2 cellular contexts compared by ENCODE assay signal in genomic region chr19:39819786-39820185, GRCh38.
A peak's percentile ranks its signal among the peaks of the same experiment; 100 is the strongest.
TF ChIP-seq lines count a peak whose summit lies in the region.

No MANE protein-coding gene starts in this region.

TF ChIP-seq in HepG2, 621 proteins besides CTCF, POLR2A, EP300 and RAD21:
- TF ChIP-seq MAFK (conservative IDR thresholded peaks at IDR 0.05 in 1 of 2, IDR thresholded peaks at IDR 0.05 in 1 of 2; ENCODE audit: low read length in 2 of 2), result peak; percentile 68 to 83
- TF ChIP-seq CEBPG (CRISPR knock-in tag; IDR thresholded peaks at IDR 0.05), result no peak
- peak; percentile 73 for TF ChIP-seq MAFF (IDR thresholded peaks at IDR 0.05; ENCODE audit: low read depth, low read length)

TF ChIP-seq in K562, 482 proteins besides CTCF, POLR2A, EP300 and RAD21:
- TF ChIP-seq SAFB2 (IDR thresholded peaks at IDR 0.05; ENCODE audit: borderline replicate concordance, low read depth, low read length, severe bottlenecking) (no peak), C11orf30 (IDR thresholded peaks at IDR 0.05; ENCODE audit: low read depth) (0 out of 2 replicates have a peak, but pooled peaks have one; percentile 34), MAFG (tag; conservative IDR thresholded peaks at IDR 0.05) (peak; percentile 31; the same call in 1 of the 2 replicates), PPARD (CRISPR knock-in tag; IDR thresholded peaks at IDR 0.05) (no peak), ARID1B (IDR thresholded peaks at IDR 0.05) (no peak), ZNF316 (IDR thresholded peaks at IDR 0.05) (peak; percentile 69)
